In genomic region chr11:47448566-47449427, GRCh38 we compare ENCODE assay signal across 18 cellular contexts. TPM values are rescaled to one million over a fixed set of nuclear protein-coding genes. Genes with fewer than 3 reads are reported as not detected.
DNase-seq lines count a peak whose midpoint lies in the region; ATAC-seq and TF ChIP-seq lines count a peak whose summit lies in the region.
"Had no signal": no experiment of that assay in that cellular context is flagged by ENCODE, and none has a peak within 500 bp of the region (broad histone marks: within the 10 kb centered on the region; RNA-seq: fewer than 3 reads in every experiment).

RAPSN (minus strand) TSS chr11:47449136; CDS start chr11:47448964, 172 bp downstream.

- H3K4me3 Mint-ChIP-seq in stimulated activated naive CD8-positive, alpha-beta T cell treated with anti-CD3 and anti-CD28 coated beads, Interleukin-15, amount 100 ng/mL, for 72 hours: no peak within 1 kb of the TSS

- H3K27ac ChIP-seq in osteoblast (ENCODE audit: low read depth, low read length) (no peak within 1 kb of the TSS), mesenchymal stem cell (ENCODE audit: low read length, poor library complexity, severe bottlenecking) (no peak within 1 kb of the TSS)
- H3K27ac ChIP-seq: HL-60, parathyroid adenoma had no signal

- H4K20me1 ChIP-seq in osteoblast (ENCODE audit: insufficient read depth, low read length): no peaks in the 10 kb centered on the region

- no peak within 1 kb of the TSS for H3K9ac ChIP-seq in mesenchymal stem cell (ENCODE audit: low read length)
- H3K9ac ChIP-seq: parathyroid adenoma had no signal

- H3K36me3 ChIP-seq in osteoblast (ENCODE audit: insufficient read depth, low read length) (no peaks in the 10 kb centered on the region), mesenchymal stem cell (ENCODE audit: control insufficient read depth in 1 of 2, insufficient read depth in 2 of 2, low read depth in 1 of 2, low read length in 2 of 2) (peaks cover 5 to 23% of the 10 kb centered on the region in 2 experiments)

- no peak within 1 kb of the TSS for H2BK12ac ChIP-seq in mesenchymal stem cell (ENCODE audit: low read length in 2 of 2)

- H3K27me3 ChIP-seq in osteoblast (ENCODE audit: insufficient read depth, low read length) (no peaks in the 10 kb centered on the region), mesenchymal stem cell (ENCODE audit: control insufficient read depth in 1 of 2, insufficient read depth in 1 of 2, low read length in 2 of 2) (no peaks in the 10 kb centered on the region)

- no peak within 1 kb of the TSS for H4K91ac ChIP-seq in mesenchymal stem cell (ENCODE audit: low read length)

- H3K4ac ChIP-seq in mesenchymal stem cell (ENCODE audit: low read depth in 1 of 2, low read length in 2 of 2): no peak within 1 kb of the TSS

- no peak for DNase-seq in stimulated activated naive CD8-positive, alpha-beta T cell treated with anti-CD3 and anti-CD28 coated beads, Interleukin-15, amount 100 ng/mL, for 72 hours
- no peak for DNase-seq in stimulated activated naive CD8-positive, alpha-beta T cell treated with anti-CD3 and anti-CD28 coated beads, Interleukin-15, Interleukin-2, amounts not matched to agents 100 U/mL and 50 U/mL, for 24 hours
- DNase-seq in left ventricle myocardium superior (peak; percentile 55), osteoblast (ENCODE audit: insufficient read length, low spot score, missing footprints) (peak; percentile 81), mesenchymal stem cell (no peak), AG08395 (ENCODE audit: low spot score) (no peak)
- DNase-seq: ACHN; activated CD4-positive, alpha-beta T cell treated with anti-CD3 and anti-CD28 coated beads for 4 hours; C1 segment of cervical spinal cord; NCI-H1417 treated with DMSO at 0.1 percent for 48 hours; RPMI8226; stimulated activated CD4-positive, alpha-beta T cell treated with anti-CD3 and anti-CD28 coated beads, Interleukin-4, amount 100 ng/mL, for 1 hour; SW 1271 had no signal

- H3K9me3 ChIP-seq in osteoblast (ENCODE audit: low read depth, low read length) (no peaks in the 10 kb centered on the region), mesenchymal stem cell (ENCODE audit: control insufficient read depth, low read length) (no peaks in the 10 kb centered on the region)

- intact Hi-C loops in left ventricle myocardium superior (cut with micrococcal nuclease): no loop called here

- no peak for TF ChIP-seq CTCF in osteoblast (IDR thresholded peaks at IDR 0.05; ENCODE audit: extremely low read depth, low read depth, low read length)

- H2BK15ac ChIP-seq in mesenchymal stem cell (ENCODE audit: low read depth, poor library complexity, severe bottlenecking): no peak within 1 kb of the TSS

- H2AFZ ChIP-seq in osteoblast (ENCODE audit: low read length): no peak within 1 kb of the TSS
- H2AFZ ChIP-seq in mesenchymal stem cell (ENCODE audit: low read depth, low read length): no peak within 1 kb of the TSS
- H2AFZ ChIP-seq: parathyroid adenoma had no signal

- H3K4me1 ChIP-seq in osteoblast (ENCODE audit: insufficient read depth, low read length): no peaks in the 10 kb centered on the region
- H3K4me1 ChIP-seq in mesenchymal stem cell (ENCODE audit: control insufficient read depth, insufficient read depth, low read depth, low read length): peaks cover 3% of the 10 kb centered on the region
- H3K4me1 ChIP-seq: parathyroid adenoma had no signal

- H3K27ac Mint-ChIP-seq in stimulated activated naive CD8-positive, alpha-beta T cell treated with anti-CD3 and anti-CD28 coated beads, Interleukin-15, amount 100 ng/mL, for 72 hours: no peak within 1 kb of the TSS

- H3K79me2 ChIP-seq in osteoblast (ENCODE audit: insufficient read depth, low read length): no peaks in the 10 kb centered on the region
- H3K79me2 ChIP-seq: parathyroid adenoma had no signal

- H3K4me1 Mint-ChIP-seq in stimulated activated naive CD8-positive, alpha-beta T cell treated with anti-CD3 and anti-CD28 coated beads, Interleukin-15, amount 100 ng/mL, for 72 hours: no peaks in the 10 kb centered on the region

- no peak within 1 kb of the TSS for H3K14ac ChIP-seq in mesenchymal stem cell (ENCODE audit: low read length in 2 of 2)

- no peak within 1 kb of the TSS for H3K18ac ChIP-seq in mesenchymal stem cell (ENCODE audit: low read depth in 1 of 2, low read length in 2 of 2)

- no peak within 1 kb of the TSS for H3K23ac ChIP-seq in mesenchymal stem cell (ENCODE audit: low read length in 2 of 2)

- peak; percentile 24 for ATAC-seq in stimulated activated naive CD8-positive, alpha-beta T cell treated with anti-CD3 and anti-CD28 coated beads, Interleukin-15, amount 100 ng/mL, for 72 hours
- ATAC-seq in stimulated activated naive CD8-positive, alpha-beta T cell treated with anti-CD3 and anti-CD28 coated beads, Interleukin-15, Interleukin-2, amounts not matched to agents 100 U/mL and 50 U/mL, for 24 hours: no peak
- ATAC-seq in left ventricle myocardium superior: peak; percentile 78
- ATAC-seq in HG03439 (IDR thresholded peaks at IDR 0.05; ENCODE audit: unreplicated experiment): no peak
- no peak for ATAC-seq in HG03135 (IDR thresholded peaks at IDR 0.05; ENCODE audit: unreplicated experiment)

- H3K27me3 Mint-ChIP-seq in stimulated activated naive CD8-positive, alpha-beta T cell treated with anti-CD3 and anti-CD28 coated beads, Interleukin-15, amount 100 ng/mL, for 72 hours: no peaks in the 10 kb centered on the region

- H3K4me3 ChIP-seq in osteoblast (ENCODE audit: insufficient read depth, low read length) (no peak within 1 kb of the TSS), mesenchymal stem cell (ENCODE audit: insufficient read depth in 1 of 2, low read depth in 1 of 2, low read length in 2 of 2) (no peak within 1 kb of the TSS)
- H3K4me3 ChIP-seq: smooth muscle cell had no signal

- no peak within 1 kb of the TSS for H2AK5ac ChIP-seq in mesenchymal stem cell (ENCODE audit: low read length, severe bottlenecking)

- peaks cover 5% of the 10 kb centered on the region for H3K79me1 ChIP-seq in mesenchymal stem cell (replicated peaks; ENCODE audit: low read length, poor library complexity, severe bottlenecking)

- H3K4me2 ChIP-seq in osteoblast (ENCODE audit: insufficient read depth, low read length): no peak within 1 kb of the TSS
- H3K4me2 ChIP-seq in mesenchymal stem cell (ENCODE audit: low read length, poor library complexity, severe bottlenecking): no peak within 1 kb of the TSS
- H3K4me2 ChIP-seq: smooth muscle cell had no signal

- no peak within 1 kb of the TSS for H4K8ac ChIP-seq in mesenchymal stem cell (ENCODE audit: low read length)

- H2BK5ac ChIP-seq in mesenchymal stem cell (ENCODE audit: low read depth, low read length, poor library complexity, severe bottlenecking): no peak within 1 kb of the TSS

- no peaks in the 10 kb centered on the region for H3K9me3 Mint-ChIP-seq in stimulated activated naive CD8-positive, alpha-beta T cell treated with anti-CD3 and anti-CD28 coated beads, Interleukin-15, amount 100 ng/mL, for 72 hours

- no peak within 1 kb of the TSS for H2BK120ac ChIP-seq in mesenchymal stem cell (ENCODE audit: low read depth, low read length)

- 94% methylated on average over 32 of the region's 32 CpGs for WGBS in mesenchymal stem cell

RNA-seq across cellular contexts. Expression of gene RAPSN, which starts in this region (rescaled TPM):
- total RNA-seq in left ventricle myocardium superior (6.3 TPM), osteoblast (0.29 and 0.36 TPM in 2 replicates)
- polyA plus RNA-seq in mesenchymal stem cell (2013, experiment 1 of 2): 0.32 TPM
- polyA plus RNA-seq in mesenchymal stem cell (2013, experiment 2 of 2): 0.16 TPM
- total RNA-seq: smooth muscle cell had no signal

Comparison
In these comparisons a context has a peak if more than half of its experiments do, and no peak if none do; other contexts are left out.
1. ATAC-seq: peak in stimulated activated naive CD8-positive, alpha-beta T cell treated with anti-CD3 and anti-CD28 coated beads, Interleukin-15, amount 100 ng/mL, for 72 hours (single experiment) and left ventricle myocardium superior (single experiment); none in stimulated activated naive CD8-positive, alpha-beta T cell treated with anti-CD3 and anti-CD28 coated beads, Interleukin-15, Interleukin-2, amounts not matched to agents 100 U/mL and 50 U/mL, for 24 hours (single experiment), HG03439 (single experiment) and HG03135 (single experiment).
2. Peak in DNase-seq in osteoblast; RNA of the gene not detected or under 1 TPM.